ENCODE assay signal across 9 cellular contexts in the genomic region with DNA sequence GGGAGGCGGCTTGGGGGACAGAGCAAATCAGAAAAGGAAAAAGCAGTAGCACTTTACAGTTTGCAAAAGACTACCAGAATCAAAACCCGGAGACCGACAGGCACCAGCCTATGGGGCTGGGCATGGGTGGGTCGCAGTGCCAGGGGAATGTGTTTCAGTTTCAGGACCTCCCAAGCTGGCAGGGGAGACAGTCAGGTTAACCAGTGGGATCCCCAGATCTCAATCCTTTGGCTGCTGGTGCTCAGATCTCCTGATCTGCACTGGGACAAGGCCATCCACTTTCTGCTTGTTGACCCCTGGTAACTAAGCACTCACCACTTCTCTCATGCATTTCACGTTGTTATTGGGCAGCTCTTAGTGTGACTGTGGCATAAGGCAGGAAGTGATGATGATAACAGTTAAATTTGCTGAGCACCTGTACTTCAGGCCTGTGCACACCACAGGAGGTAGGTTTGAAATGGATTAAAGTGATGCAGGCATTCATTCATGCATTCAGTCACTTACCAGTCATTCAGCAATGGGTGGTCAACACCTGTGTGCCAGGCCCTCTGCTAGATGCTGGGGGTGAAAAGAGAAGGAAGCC. TPM values are rescaled to one million over a fixed set of nuclear protein-coding genes. Genes with fewer than 3 reads are reported as not detected.
DNase-seq lines count a peak whose midpoint lies in the region; ATAC-seq and TF ChIP-seq lines count a peak whose summit lies in the region.
"Had no signal": no experiment of that assay in that cellular context is flagged by ENCODE, and none has a peak within 500 bp of the region (broad histone marks: within the 10 kb centered on the region; RNA-seq: fewer than 3 reads in every experiment).

No MANE protein-coding gene starts in this region.

- no TSS peak for BruUV-seq in PC-3 (replicated peaks; lab: Mats Ljungman, UMichigan)

- no peak for TF ChIP-seq CTCF in 22Rv1 (IDR thresholded peaks at IDR 0.05)
- no peak for TF ChIP-seq CTCF in GM12865 (IDR thresholded peaks at IDR 0.05; ENCODE audit: insufficient read depth, low read depth, low read length, missing control alignments)
- no peak for TF ChIP-seq CTCF in PC-3 (conservative IDR thresholded peaks at IDR 0.05; ENCODE audit: low read depth, low read length)
- no peak for TF ChIP-seq CTCF in chondrocyte (IDR thresholded peaks at IDR 0.05)

- peaks cover 38% of the 10 kb centered on the region for H3K79me2 ChIP-seq in PC-3 (ENCODE audit: low read length)

- no peaks in the 10 kb centered on the region for H3K9me2 ChIP-seq in PC-3 (replicated peaks; ENCODE audit: low read length)

- H3K4me1 ChIP-seq in PC-3 (ENCODE audit: insufficient read depth, low read length) (peaks cover 56% of the 10 kb centered on the region), muscle layer of colon (ENCODE audit: insufficient read depth, low read length) (peaks cover 45% of the 10 kb centered on the region)

- peak overlapping the region; percentile 86 for H3K27ac Mint-ChIP-seq in chondrocyte (ENCODE audit: unreplicated experiment)

- H3K36me3 ChIP-seq in PC-3 (ENCODE audit: low read depth, low read length) (no peaks in the 10 kb centered on the region; the same call in 1 of the 2 replicates), muscle layer of colon (ENCODE audit: insufficient read depth, low read length) (no peaks in the 10 kb centered on the region)
- H3K36me3 ChIP-seq: neutrophil had no signal

- H3K9me3 ChIP-seq in PC-3 (ENCODE audit: low read length): no peaks in the 10 kb centered on the region
- H3K9me3 ChIP-seq in muscle layer of colon (ENCODE audit: low read length): no peaks in the 10 kb centered on the region
- H3K9me3 ChIP-seq: neutrophil had no signal

- no peaks in the 10 kb centered on the region for H3F3A ChIP-seq in PC-3 (ENCODE audit: low read length, unreplicated experiment)

- peaks cover 65% of the 10 kb centered on the region for H3K4me1 Mint-ChIP-seq in chondrocyte (ENCODE audit: low read depth)

- no peaks in the 10 kb centered on the region for H4K20me1 ChIP-seq in PC-3 (ENCODE audit: low read length)

- H3K27ac ChIP-seq in 22Rv1: peak overlapping the region; percentile 98
- peak overlapping the region; percentile 90 for H3K27ac ChIP-seq in PC-3 (ENCODE audit: low read length)
- peak overlapping the region; percentile 78 for H3K27ac ChIP-seq in muscle layer of colon (ENCODE audit: low read depth, low read length)
- H3K27ac ChIP-seq: neutrophil had no signal

- H2AFZ ChIP-seq in PC-3 (ENCODE audit: low read length): 0 out of 2 replicates have a peak overlapping the region, but pooled peaks have one; percentile 48

- intact Hi-C loops in PC-3 (cut with micrococcal nuclease): loop anchor here (2.0 to 10.0 kb wide), 2 partner anchors 15 to 345 kb away; partner anchors contain the start of gene ST6GALNAC4

- no peaks in the 10 kb centered on the region for H3K36me3 Mint-ChIP-seq in chondrocyte (ENCODE audit: low read depth)

- peak overlapping the region; percentile 89 for H3K9ac ChIP-seq in PC-3 (ENCODE audit: low read length)
- H3K9ac ChIP-seq in muscle layer of colon (ENCODE audit: low read length): peak overlapping the region; percentile 0

- no peaks in the 10 kb centered on the region for H3K9me3 Mint-ChIP-seq in chondrocyte (ENCODE audit: low read depth)

- POLR2A ChIA-PET in PC-3 (lab: Charles Lee; ENCODE audit: unreplicated experiment): interaction anchor here (0.6 kb wide), 1 partner anchor 152 kb away, joined by 21 read pairs; no protein-coding TSS in a partner anchor

- DNase-seq in GM12865 (ENCODE audit: low read depth) (peak; percentile 54), PC-3 (peak; percentile 61), chondrocyte (ENCODE audit: low spot score) (no peak), GM19240 (ENCODE audit: insufficient read length, low spot score) (no peak), NCI-H1105 (lab: John Stamatoyannopoulos, UW) (no peak)

- CTCF ChIA-PET in PC-3 (lab: Charles Lee): no interaction called here

- ATAC-seq in PC-3 (0 out of 2 replicates have a peak, but pooled peaks have one; percentile 1), HG03457 (IDR thresholded peaks at IDR 0.05; ENCODE audit: unreplicated experiment) (no peak)

- H3K4me3 Mint-ChIP-seq in chondrocyte (ENCODE audit: unreplicated experiment): peak overlapping the region; percentile 71

- H3K4me3 ChIP-seq in GM12865 (ENCODE audit: low read depth, low read length) (peak overlapping the region; percentile 84), PC-3 (ENCODE audit: low read length) (peak overlapping the region; percentile 69), muscle layer of colon (ENCODE audit: low read depth in 1 of 2, low read length in 2 of 2) (peak overlapping the region; percentile 3 to 48)

- H3K27me3 Mint-ChIP-seq in chondrocyte (ENCODE audit: low read depth): no peaks in the 10 kb centered on the region

- peak overlapping the region; percentile 92 for H3K4me2 ChIP-seq in PC-3 (ENCODE audit: low read length)

- H3K27me3 ChIP-seq in PC-3 (ENCODE audit: low read length) (no peaks in the 10 kb centered on the region), muscle layer of colon (ENCODE audit: control insufficient read depth in 1 of 2, insufficient read depth in 2 of 2, low read length in 2 of 2) (no peaks in the 10 kb centered on the region)

RNA-seq across cellular contexts. Expression of gene STXBP1, which starts 42.2 kb away (rescaled TPM):
- 9.1 and 12.2 TPM in 2 replicates for total RNA-seq in PC-3 (2014; rRNA removed)
- total RNA-seq in chondrocyte: 40.7 to 45.3 TPM (median 41.6 TPM) in 3 replicates

Comparison
In these comparisons a context has a peak if more than half of its experiments do, and no peak if none do; other contexts are left out.
1. DNase-seq: peak in GM12865 (single experiment) and PC-3 (single experiment); none in chondrocyte (single experiment), GM19240 (single experiment) and NCI-H1105 (single experiment).
2. H3K4me3 ChIP-seq: peak in every context shown above with its lines; median percentile 84 in GM12865; 69 in PC-3; 26 in muscle layer of colon.
3. Peak in every context shown above with its lines, with median percentiles within 50 percentile points of each other: H3K27ac ChIP-seq.